In genomic region chr10:11856678-11857077, GRCh38 we compare ENCODE assay signal across 17 cellular contexts. TPM values are rescaled to one million over a fixed set of nuclear protein-coding genes. Genes with fewer than 3 reads are reported as not detected.
DNase-seq lines count a peak whose midpoint lies in the region; ATAC-seq, FAIRE-seq and TF ChIP-seq lines count a peak whose summit lies in the region.
"Had no signal": no experiment of that assay in that cellular context is flagged by ENCODE, and none has a peak within 500 bp of the region (broad histone marks: within the 10 kb centered on the region; RNA-seq: fewer than 3 reads in every experiment).

No MANE protein-coding gene starts in this region.

- H3K4me1 ChIP-seq in foreskin keratinocyte: no peaks in the 10 kb centered on the region

- peak; percentile 86 for DNase-seq in AG20443 (ENCODE audit: low spot score)
- DNase-seq in HT-29 (ENCODE audit: low spot score): peak; percentile 14
- DNase-seq in foreskin keratinocyte: no peak
- peak; percentile 45 for DNase-seq in sciatic nerve (ENCODE audit: low spot score)
- DNase-seq in DMS114 treated with DMSO at 0.1 percent for 48 hours (lab: John Stamatoyannopoulos, UW; ENCODE audit: unreplicated experiment): no peak
- DNase-seq in frontal cortex (ENCODE audit: low spot score in 2 of 2): no peak
- DNase-seq: CD4-positive, CD25-positive, alpha-beta regulatory T cell; NCI-H1105 treated with DMSO at 0.1 percent for 48 hours; NCI-H187; NCI-H446; PC-9; SK-N-SH had no signal

- no peak for TF ChIP-seq CTCF in foreskin keratinocyte (conservative IDR thresholded peaks at IDR 0.05)

- no peaks in the 10 kb centered on the region for H3K27me3 ChIP-seq in foreskin keratinocyte

- ATAC-seq in foreskin keratinocyte: peak; percentile 12
- no peak for ATAC-seq in sciatic nerve
- no peak for ATAC-seq in GM21723 (IDR thresholded peaks at IDR 0.05; ENCODE audit: unreplicated experiment)
- ATAC-seq in GM19351 (IDR thresholded peaks at IDR 0.05; ENCODE audit: unreplicated experiment): no peak
- ATAC-seq: Right ventricle myocardium inferior had no signal

- no peak for FAIRE-seq in frontal cortex (lab: Jason Lieb, UNC)
- FAIRE-seq: A204.1, D721Med had no signal

- H3K27ac ChIP-seq in foreskin keratinocyte: no peak overlapping the region
- H3K27ac ChIP-seq: PC-9 had no signal

- intact Hi-C loops in sciatic nerve (cut with DNase I): no loop called here

RNA-seq across cellular contexts. Expression of gene PROSER2, which starts 33.5 kb away (rescaled TPM):
- 56.9 and 58.8 TPM in 2 replicates for total RNA-seq in HT-29 (2014; rRNA removed; shearing (Covaris generic))
- total RNA-seq in foreskin keratinocyte (17.2 and 22.2 TPM in 2 replicates), sciatic nerve (23.7 TPM), frontal cortex (0.41 TPM)
- 18.1 and 22.8 TPM in 2 replicates for polyA plus RNA-seq in foreskin keratinocyte

Comparison
In these comparisons a context has a peak if more than half of its experiments do, and no peak if none do; other contexts are left out.
1. DNase-seq: peak in AG20443 (single experiment), HT-29 (single experiment) and sciatic nerve (single experiment); none in foreskin keratinocyte (0 of 2), DMS114 treated with DMSO at 0.1 percent for 48 hours (single experiment) and frontal cortex (0 of 2).
2. RNA of gene PROSER2, which starts 33.5 kb away (total RNA-seq): 56.9 to 58.8 TPM in HT-29, 23.7 TPM in sciatic nerve (single experiment) and 17.2 to 22.2 TPM in foreskin keratinocyte; 0.41 TPM in frontal cortex (single experiment); every median in the first group is over 10 times any median in the second.